In genomic region chr2:137659616-137660015, GRCh38 we compare ENCODE assay signal across 12 cellular contexts.
DNase-seq lines count a peak whose midpoint lies in the region; ATAC-seq, FAIRE-seq and TF ChIP-seq lines count a peak whose summit lies in the region.
"Had no signal": no experiment of that assay in that cellular context is flagged by ENCODE, and none has a peak within 500 bp of the region (broad histone marks: within the 10 kb centered on the region; RNA-seq: fewer than 3 reads in every experiment).

No MANE protein-coding gene starts in this region.

- dilution Hi-C loops in keratinocyte (cut with MboI; ENCODE audit: extremely low pct_ligation_motif_present, low sequenced_read_pairs): no loop called here

- TF ChIP-seq CTCF in OCI-LY3 (IDR thresholded peaks at IDR 0.05; ENCODE audit: low read depth, low read length): peak; percentile 19; the same call in 1 of the 2 replicates
- TF ChIP-seq CTCF in keratinocyte (optimal IDR thresholded peaks at IDR 0.05 in 1 of 3, IDR thresholded peaks at IDR 0.05 in 1 of 3, conservative IDR thresholded peaks at IDR 0.05 in 1 of 3; ENCODE audit: extremely low read depth in 1 of 3, insufficient read depth in 2 of 3, low read length in 3 of 3): peak; percentile 32 to 59 (median 34)

- no peak overlapping the region for H3K4me3 Mint-ChIP-seq in immature natural killer cell
- H3K4me3 Mint-ChIP-seq: activated naive CD8-positive, alpha-beta T cell had no signal

- peak; percentile 20 for DNase-seq in COLO668 (lab: John Stamatoyannopoulos, UW; ENCODE audit: unreplicated experiment)
- peak; percentile 26 for DNase-seq in HT1080 (ENCODE audit: low read depth)
- peak; percentile 0 for DNase-seq in keratinocyte (ENCODE audit: low read depth, low spot score)
- DNase-seq in immature natural killer cell: no peak
- no peak for DNase-seq in ecto neural progenitor cell (ENCODE audit: low spot score)
- DNase-seq: DND-41, MV-4-11, tibial artery had no signal

- H3K4me1 Mint-ChIP-seq in immature natural killer cell: no peaks in the 10 kb centered on the region

- H4K20me1 ChIP-seq in OCI-LY3 (ENCODE audit: insufficient read depth, low read length) (no peaks in the 10 kb centered on the region), keratinocyte (ENCODE audit: control insufficient read depth, extremely low read depth, insufficient read depth, low read length) (no peaks in the 10 kb centered on the region)

- peaks cover under 1 to 28% (median 12%) of the 10 kb centered on the region in 6 donors for H3K9me3 Mint-ChIP-seq in immature natural killer cell

- FAIRE-seq in keratinocyte (lab: Jason Lieb, UNC): peak; percentile 52

- ATAC-seq in GM18520 (IDR thresholded peaks at IDR 0.05; ENCODE audit: unreplicated experiment) (no peak), HG02623 (IDR thresholded peaks at IDR 0.05; ENCODE audit: unreplicated experiment) (no peak)

- no peak overlapping the region for H3K4me2 ChIP-seq in OCI-LY3 (ENCODE audit: low read length)
- no peak overlapping the region for H3K4me2 ChIP-seq in keratinocyte (ENCODE audit: control insufficient read depth, extremely low read depth, insufficient read depth, low read depth, low read length)

- H3K4me3 ChIP-seq in OCI-LY3 (ENCODE audit: low read length): no peak overlapping the region
- H3K4me3 ChIP-seq in keratinocyte (ENCODE audit: control insufficient read depth in 2 of 3, extremely low read depth in 1 of 3, insufficient read depth in 2 of 3, low read depth in 1 of 3, low read length in 3 of 3): no peak overlapping the region
- H3K4me3 ChIP-seq: tibial artery had no signal

- H3K36me3 ChIP-seq in OCI-LY3 (replicated peaks; ENCODE audit: low read depth, low read length) (no peaks in the 10 kb centered on the region), keratinocyte (ENCODE audit: control insufficient read depth in 2 of 2, extremely low read depth in 1 of 2, insufficient read depth in 2 of 2, low read length in 2 of 2) (no peaks in the 10 kb centered on the region)
- H3K36me3 ChIP-seq: tibial artery had no signal

- H3K9me1 ChIP-seq in keratinocyte (ENCODE audit: control insufficient read depth, extremely low read depth, insufficient read depth, low read length): no peaks in the 10 kb centered on the region

- H3K4me1 ChIP-seq in OCI-LY3 (ENCODE audit: low read length): no peaks in the 10 kb centered on the region
- no peaks in the 10 kb centered on the region for H3K4me1 ChIP-seq in keratinocyte (ENCODE audit: control insufficient read depth, extremely low read depth, insufficient read depth, low read length)
- H3K4me1 ChIP-seq: tibial artery had no signal

- no peaks in the 10 kb centered on the region for H3K27me3 Mint-ChIP-seq in immature natural killer cell (ENCODE audit: low read depth in 3 of 3)
- H3K27me3 Mint-ChIP-seq: activated naive CD8-positive, alpha-beta T cell had no signal

- no peaks in the 10 kb centered on the region for H3K79me2 ChIP-seq in OCI-LY3 (ENCODE audit: low read length)
- H3K79me2 ChIP-seq in keratinocyte (ENCODE audit: control insufficient read depth, insufficient read depth, low read length): no peaks in the 10 kb centered on the region

- no peak overlapping the region for H2AFZ ChIP-seq in OCI-LY3 (ENCODE audit: low read depth, low read length)
- no peak overlapping the region for H2AFZ ChIP-seq in keratinocyte (ENCODE audit: control insufficient read depth, low read length)

- H3K9me3 ChIP-seq in OCI-LY3 (ENCODE audit: insufficient read depth, low read length) (no peaks in the 10 kb centered on the region), keratinocyte (ENCODE audit: control insufficient read depth, low read depth, low read length) (no peaks in the 10 kb centered on the region)
- H3K9me3 ChIP-seq: tibial artery had no signal

- H3K27ac ChIP-seq in OCI-LY3 (ENCODE audit: low read length): no peak overlapping the region
- H3K27ac ChIP-seq in keratinocyte (ENCODE audit: control insufficient read depth, insufficient read depth, low read length): no peak overlapping the region
- H3K27ac ChIP-seq: tibial artery had no signal

- H3K9ac ChIP-seq in OCI-LY3 (ENCODE audit: low read length): no peak overlapping the region
- H3K9ac ChIP-seq in keratinocyte (ENCODE audit: control insufficient read depth, extremely low read depth, insufficient read depth, low read length): no peak overlapping the region

- no peak overlapping the region for H3K27ac Mint-ChIP-seq in immature natural killer cell
- H3K27ac Mint-ChIP-seq: activated naive CD8-positive, alpha-beta T cell had no signal

- no peaks in the 10 kb centered on the region for H3K36me3 Mint-ChIP-seq in immature natural killer cell
- H3K36me3 Mint-ChIP-seq: activated naive CD8-positive, alpha-beta T cell had no signal

- H3K27me3 ChIP-seq in OCI-LY3 (ENCODE audit: low read depth, low read length) (no peaks in the 10 kb centered on the region), keratinocyte (ENCODE audit: control insufficient read depth, extremely low read depth, insufficient read depth, low read length) (no peaks in the 10 kb centered on the region)
- H3K27me3 ChIP-seq: tibial artery had no signal

Comparison
In these comparisons a context has a peak if more than half of its experiments do, and no peak if none do; other contexts are left out.
1. DNase-seq: peak in COLO668 (single experiment), HT1080 (single experiment) and keratinocyte (single experiment); none in immature natural killer cell (0 of 3) and ecto neural progenitor cell (single experiment).